ENCODE assay signal across 1 cellular context in the genomic region with DNA sequence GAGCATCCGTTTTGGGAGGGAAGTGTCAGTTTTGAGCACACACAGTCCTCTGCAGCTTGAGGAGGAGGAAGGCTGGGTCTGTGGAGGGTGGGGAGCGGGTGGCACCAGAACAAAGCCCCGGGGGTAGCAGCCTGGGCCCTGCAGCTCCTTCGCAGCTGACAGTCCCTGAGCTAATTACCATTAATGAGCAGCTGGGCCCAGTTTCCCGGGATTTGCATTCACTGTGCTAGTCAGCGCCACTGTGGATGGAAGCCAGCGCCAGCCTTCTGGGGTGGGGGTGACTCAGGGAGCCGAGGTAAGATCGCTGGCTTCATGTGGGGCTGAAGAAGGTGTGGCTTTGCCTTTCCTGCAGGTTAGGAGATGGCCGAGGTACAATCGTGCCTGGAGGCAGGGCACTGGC.
A peak's percentile ranks its signal among the peaks of the same experiment; 100 is the strongest.
TF ChIP-seq lines count a peak whose summit lies in the region.

No MANE protein-coding gene starts in this region.

TF ChIP-seq in HepG2, 621 proteins besides CTCF, POLR2A, EP300 and RAD21:
- TF ChIP-seq, protein P1, sequence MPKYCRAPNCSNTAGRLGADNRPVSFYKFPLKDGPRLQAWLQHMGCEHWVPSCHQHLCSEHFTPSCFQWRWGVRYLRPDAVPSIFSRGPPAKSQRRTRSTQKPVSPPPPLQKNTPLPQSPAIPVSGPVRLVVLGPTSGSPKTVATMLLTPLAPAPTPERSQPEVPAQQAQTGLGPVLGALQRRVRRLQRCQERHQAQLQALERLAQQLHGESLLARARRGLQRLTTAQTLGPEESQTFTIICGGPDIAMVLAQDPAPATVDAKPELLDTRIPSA (CRISPR knock-in tag; IDR thresholded peaks at IDR 0.05; ENCODE audit: borderline replicate concordance), result 0 out of 2 replicates have a peak, but pooled peaks have one; percentile 32
- TF ChIP-seq ZNF790 (CRISPR knock-in tag; IDR thresholded peaks at IDR 0.05; ENCODE audit: borderline replicate concordance), result no peak
TF ChIP-seq in HepG2: peak in this region for 1.
